In genomic region chr7:100271716-100272537, GRCh38 we compare ENCODE assay signal across 1 cellular context.
TF ChIP-seq lines count a peak whose summit lies in the region.

No MANE protein-coding gene starts in this region.

TF ChIP-seq in HEK293, 187 proteins besides CTCF, POLR2A, EP300 and RAD21 (continued from another document and continues in another):
- TF ChIP-seq ZNF558 (tag by site-specific recombination; IDR thresholded peaks at IDR 0.05) (no peak), ZIC2 (tag by site-specific recombination; IDR thresholded peaks at IDR 0.05) (no peak), ZNF302 (tag by site-specific recombination; IDR thresholded peaks at IDR 0.05; ENCODE audit: low read depth) (no peak), KLF7 (tag by site-specific recombination; IDR thresholded peaks at IDR 0.05; ENCODE audit: borderline replicate concordance) (no peak), BCL6B (tag by site-specific recombination; IDR thresholded peaks at IDR 0.05) (no peak), ATF2 (tag by site-specific recombination; IDR thresholded peaks at IDR 0.05; ENCODE audit: low read depth) (no peak), ZNF19 (tag by site-specific recombination; IDR thresholded peaks at IDR 0.05; ENCODE audit: low read depth) (no peak), ZNF394 (tag by site-specific recombination; IDR thresholded peaks at IDR 0.05; ENCODE audit: borderline replicate concordance) (peak; percentile 86; the same call in 1 of the 2 replicates), ZBTB26 (tag by site-specific recombination; optimal IDR thresholded peaks at IDR 0.05) (peak; percentile 87), MYNN (tag by site-specific recombination; IDR thresholded peaks at IDR 0.05; ENCODE audit: borderline replicate concordance) (no peak), MEIS1 (CRISPR knock-in tag; IDR thresholded peaks at IDR 0.05; ENCODE audit: borderline replicate concordance) (no peak), ZNF366 (tag by site-specific recombination; conservative IDR thresholded peaks at IDR 0.05) (no peak), ZNF660 (tag by site-specific recombination; IDR thresholded peaks at IDR 0.05) (no peak), KLF8 (tag by site-specific recombination; IDR thresholded peaks at IDR 0.05) (no peak), ZNF624 (tag by site-specific recombination; IDR thresholded peaks at IDR 0.05) (no peak), ZNF148 (tag by site-specific recombination; IDR thresholded peaks at IDR 0.05; ENCODE audit: borderline replicate concordance) (no peak), ZNF248 (tag by site-specific recombination; IDR thresholded peaks at IDR 0.05) (no peak), ZNF639 (tag by site-specific recombination; IDR thresholded peaks at IDR 0.05) (no peak), ZNF664 (tag by site-specific recombination; IDR thresholded peaks at IDR 0.05) (no peak), ZSCAN30 (tag by site-specific recombination; IDR thresholded peaks at IDR 0.05) (no peak), ZNF677 (tag by site-specific recombination; IDR thresholded peaks at IDR 0.05) (0 out of 2 replicates have a peak, but pooled peaks have one; percentile 4), HOXD13 (CRISPR knock-in tag; IDR thresholded peaks at IDR 0.05; ENCODE audit: borderline replicate concordance) (no peak), ZNF580 (tag by site-specific recombination; IDR thresholded peaks at IDR 0.05) (no peak), REPIN1 (tag by site-specific recombination; IDR thresholded peaks at IDR 0.05; ENCODE audit: low read depth) (no peak), ZBTB8A (tag by site-specific recombination; IDR thresholded peaks at IDR 0.05) (peak; percentile 56), HOXA7 (CRISPR knock-in tag; IDR thresholded peaks at IDR 0.05; ENCODE audit: borderline replicate concordance) (no peak), ZNF398 (tag by site-specific recombination; IDR thresholded peaks at IDR 0.05) (no peak), ZBTB10 (tag by site-specific recombination; IDR thresholded peaks at IDR 0.05) (no peak), ZNF48 (tag by site-specific recombination; IDR thresholded peaks at IDR 0.05) (no peak), KLF16 (tag by site-specific recombination; IDR thresholded peaks at IDR 0.05) (no peak), ZNF513 (tag by site-specific recombination; IDR thresholded peaks at IDR 0.05) (no peak), TSHZ1 (tag by site-specific recombination; IDR thresholded peaks at IDR 0.05; ENCODE audit: borderline replicate concordance) (no peak), ZNF561 (tag by site-specific recombination; IDR thresholded peaks at IDR 0.05; ENCODE audit: borderline replicate concordance) (0 out of 2 replicates have a peak, but pooled peaks have one; percentile 35), SETDB1 (IDR thresholded peaks at IDR 0.05; ENCODE audit: insufficient read length, low read length) (no peak), ZNF175 (tag by site-specific recombination; IDR thresholded peaks at IDR 0.05) (no peak), ZNF341 (tag by site-specific recombination; IDR thresholded peaks at IDR 0.05; ENCODE audit: low read depth) (peak; percentile 61; the same call in 1 of the 2 replicates), ZNF174 (tag by site-specific recombination; IDR thresholded peaks at IDR 0.05) (no peak), ZSCAN5A (tag by site-specific recombination; IDR thresholded peaks at IDR 0.05) (no peak), ZNF670 (tag by site-specific recombination; IDR thresholded peaks at IDR 0.05; ENCODE audit: low read depth) (no peak), ZNF335 (tag by site-specific recombination; conservative IDR thresholded peaks at IDR 0.05) (peak; percentile 83), ZNF274 (IDR thresholded peaks at IDR 0.05; ENCODE audit: low read length) (no peak), ZNF274 (tag by site-specific recombination; IDR thresholded peaks at IDR 0.05; ENCODE audit: borderline replicate concordance) (no peak), ZXDB (tag by site-specific recombination; IDR thresholded peaks at IDR 0.05) (no peak)
